8 cellular contexts compared by ENCODE assay signal in genomic region chr6:10412165-10412947, GRCh38. TPM values are rescaled to one million over a fixed set of nuclear protein-coding genes. Genes with fewer than 3 reads are reported as not detected.
A peak's percentile ranks its signal among the peaks of the same experiment; 100 is the strongest.
DNase-seq lines count a peak whose midpoint lies in the region; ATAC-seq, FAIRE-seq and TF ChIP-seq lines count a peak whose summit lies in the region.

No MANE protein-coding gene starts in this region.

- no peaks in the 10 kb centered on the region for H3K36me3 ChIP-seq in prostate gland

- H3K27me3 ChIP-seq in prostate gland (replicated peaks; ENCODE audit: insufficient read depth): peaks cover 3% of the 10 kb centered on the region

- ATAC-seq in HG02981 (IDR thresholded peaks at IDR 0.05; ENCODE audit: unreplicated experiment) (peak; percentile 53), Right ventricle myocardium superior (ENCODE audit: poor library complexity) (peak; percentile 67)
- ATAC-seq in activated T-helper 17 cell treated with anti-CD3 and anti-CD28 coated beads, Interleukin-2, amount 50 U/mL, for 72 hours (replicated peaks): peak; percentile 61

- FAIRE-seq in GM18507 (lab: Jason Lieb, UNC): peak; percentile 67

- peaks cover 3% of the 10 kb centered on the region for H3K4me1 ChIP-seq in prostate gland (replicated peaks)

- H3K4me3 Mint-ChIP-seq in activated T-helper 17 cell treated with anti-CD3 and anti-CD28 coated beads, Interleukin-2, amount 50 U/mL, for 72 hours: peak overlapping the region; percentile 92

- peak overlapping the region; percentile 71 to 81 for H3K4me3 ChIP-seq in prostate gland

- peaks cover 76% of the 10 kb centered on the region for H3K27me3 Mint-ChIP-seq in activated T-helper 17 cell treated with anti-CD3 and anti-CD28 coated beads, Interleukin-2, amount 50 U/mL, for 72 hours

- H3K4me1 Mint-ChIP-seq in activated T-helper 17 cell treated with anti-CD3 and anti-CD28 coated beads, Interleukin-2, amount 50 U/mL, for 72 hours: peaks cover 19% of the 10 kb centered on the region

- H3K9me3 Mint-ChIP-seq in activated T-helper 17 cell treated with anti-CD3 and anti-CD28 coated beads, Interleukin-2, amount 50 U/mL, for 72 hours: peaks cover 17% of the 10 kb centered on the region

- H3K27ac ChIP-seq in prostate gland: peak overlapping the region; percentile 89 to 98

- H3K36me3 Mint-ChIP-seq in activated T-helper 17 cell treated with anti-CD3 and anti-CD28 coated beads, Interleukin-2, amount 50 U/mL, for 72 hours (ENCODE audit: low read depth): peaks cover 45% of the 10 kb centered on the region

- peak in 1 of 4 experiments; percentile 43 for TF ChIP-seq CTCF in prostate gland (IDR thresholded peaks at IDR 0.05)

- intact Hi-C loops in Right ventricle myocardium superior (cut with DNase I): no loop called here
- intact Hi-C loops in prostate gland (cut with DNase I): no loop called here

- under 1% methylated on average over 61 of the region's 75 CpGs for WGBS in prostate gland

- DNase-seq in Ammon's horn (ENCODE audit: low spot score) (peak; percentile 38), GM18507 (ENCODE audit: extremely low spot score, insufficient read length, low read depth) (no peak), NCI-H446 (lab: John Stamatoyannopoulos, UW) (peak; percentile 42 to 74), Right ventricle myocardium superior (peak; percentile 38), prostate gland (ENCODE audit: low spot score) (peak; percentile 78), amygdala (lab: John Stamatoyannopoulos, UW) (no peak)

- peak overlapping the region; percentile 76 for H3K27ac Mint-ChIP-seq in activated T-helper 17 cell treated with anti-CD3 and anti-CD28 coated beads, Interleukin-2, amount 50 U/mL, for 72 hours

- peak; percentile 92 for TF ChIP-seq POLR2A in prostate gland (IDR thresholded peaks at IDR 0.05)

- no peaks in the 10 kb centered on the region for H3K9me3 ChIP-seq in prostate gland

RNA-seq across cellular contexts. Expression of gene TFAP2A, which starts 2.5 kb away (rescaled TPM):
- under 1 TPM in 1 of 2 donors, not detected in 1; 0.52 TPM for total RNA-seq in activated T-helper 17 cell treated with anti-CD3 and anti-CD28 coated beads, Interleukin-2, amount 50 U/mL, for 72 hours
- total RNA-seq in Right ventricle myocardium superior (0.51 TPM), prostate gland (10 to 100 TPM; 16.0 to 20.4 TPM)

Comparison
In these comparisons a context has a peak if more than half of its experiments do, and no peak if none do; other contexts are left out.
1. DNase-seq: peak in Ammon's horn (single experiment), NCI-H446 (2 of 2), Right ventricle myocardium superior (single experiment) and prostate gland (single experiment); none in GM18507 (single experiment) and amygdala (0 of 56).
2. RNA of gene TFAP2A, which starts 2.5 kb away (total RNA-seq): 16.0 to 20.4 TPM in prostate gland; 0.52 TPM in activated T-helper 17 cell treated with anti-CD3 and anti-CD28 coated beads, Interleukin-2, amount 50 U/mL, for 72 hours and 0.51 TPM in Right ventricle myocardium superior (single experiment); every median in the first group is over 10 times any median in the second.
3. Peak in every context shown above with its lines, with median percentiles within 50 percentile points of each other: ATAC-seq.